Comparison of ENCODE assay signal across 1 cellular context in the genomic region with DNA sequence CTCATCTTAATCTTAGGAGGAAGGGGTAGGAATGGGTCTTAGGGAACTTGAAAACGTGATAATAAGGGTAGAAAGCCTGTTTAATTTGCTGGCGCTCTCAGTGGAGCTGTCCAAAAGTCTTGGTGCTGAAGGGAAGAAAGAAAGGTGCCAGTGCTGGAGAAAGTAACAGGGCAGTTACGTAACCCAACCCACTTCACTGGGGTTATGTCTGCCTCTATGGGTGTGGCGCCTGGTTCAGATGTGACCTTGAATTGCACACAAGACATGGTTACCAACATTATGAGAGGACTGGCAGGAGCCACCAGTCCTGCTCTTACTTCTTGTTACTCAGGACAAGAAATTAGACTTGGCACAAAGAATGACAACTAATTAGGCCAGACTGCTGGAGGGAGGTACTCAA.
TF ChIP-seq lines count a peak whose summit lies in the region.

No MANE protein-coding gene starts in this region.

TF ChIP-seq in IMR-90, 13 proteins besides CTCF, POLR2A, EP300 and RAD21:
- TF ChIP-seq RCOR1 (IDR thresholded peaks at IDR 0.05; ENCODE audit: insufficient replicate concordance, low read length) (no peak), MXI1 (IDR thresholded peaks at IDR 0.05; ENCODE audit: borderline replicate concordance, low read depth, low read length) (no peak), CEBPB (IDR thresholded peaks at IDR 0.05; ENCODE audit: low read depth, low read length) (peak; percentile 57)
